8 cellular contexts compared by ENCODE assay signal in the genomic region with DNA sequence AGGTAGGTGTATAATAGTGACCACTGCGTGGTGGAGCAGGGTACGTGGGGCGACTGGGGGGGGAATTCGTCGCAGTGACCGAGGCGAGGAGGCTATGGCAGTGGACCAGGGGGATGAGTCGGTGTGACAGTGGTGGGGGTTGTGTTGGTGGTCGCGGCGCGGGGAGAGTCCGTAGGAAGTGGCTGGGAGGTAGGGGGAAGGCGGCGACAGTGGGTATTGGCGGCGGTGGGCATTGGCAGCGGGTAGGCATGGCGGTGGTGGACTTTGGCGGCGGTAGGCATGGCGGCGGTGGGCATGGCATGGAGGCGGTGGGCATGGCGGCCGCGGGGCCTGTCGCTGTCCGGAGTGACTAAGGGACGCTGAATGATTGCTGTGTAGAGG. TPM values are rescaled to one million over a fixed set of nuclear protein-coding genes. Genes with fewer than 3 reads are reported as not detected.
DNase-seq lines count a peak whose midpoint lies in the region; ATAC-seq and TF ChIP-seq lines count a peak whose summit lies in the region.

No MANE protein-coding gene starts in this region.

- no peaks in the 10 kb centered on the region for H3F3A ChIP-seq in smooth muscle cell (ENCODE audit: low read depth)

- CTCF ChIA-PET in AG04449 (lab: Yijun Ruan, JAX) = no interaction called here

- H3K9me3 Mint-ChIP-seq in activated naive CD4-positive, alpha-beta T cell treated with anti-CD3 and anti-CD28 coated beads, Interleukin-2, amount 50 U/mL, for 72 hours = peaks cover 10 to 11% of the 10 kb centered on the region in 2 donors

- no peaks in the 10 kb centered on the region for H3K27me3 ChIP-seq in hepatocyte
- no peaks in the 10 kb centered on the region for H3K27me3 ChIP-seq in smooth muscle cell (ENCODE audit: low read depth)

- no peaks in the 10 kb centered on the region for H3K9me3 ChIP-seq in hepatocyte (ENCODE audit: low read depth)
- no peaks in the 10 kb centered on the region for H3K9me3 ChIP-seq in smooth muscle cell (replicated peaks; ENCODE audit: low read depth)

- H3K27ac ChIP-seq in hepatocyte = peak overlapping the region; percentile 96
- peak overlapping the region; percentile 93 for H3K27ac ChIP-seq in smooth muscle cell (ENCODE audit: low read depth)

- H2AFZ ChIP-seq in hepatocyte (peak overlapping the region; percentile 70), smooth muscle cell (ENCODE audit: low read depth) (no peak overlapping the region)

- no peaks in the 10 kb centered on the region for H3K9me2 ChIP-seq in hepatocyte (replicated peaks; ENCODE audit: insufficient read depth)

- H3K36me3 Mint-ChIP-seq in activated naive CD4-positive, alpha-beta T cell treated with anti-CD3 and anti-CD28 coated beads, Interleukin-2, amount 50 U/mL, for 72 hours = peaks cover 22 to 30% of the 10 kb centered on the region in 2 donors

- ATAC-seq in activated naive CD4-positive, alpha-beta T cell treated with anti-CD3 and anti-CD28 coated beads, Interleukin-2, amount 50 U/mL, for 72 hours = no peak
- ATAC-seq in HG02759 (IDR thresholded peaks at IDR 0.05; ENCODE audit: unreplicated experiment) (no peak), HG03565 (IDR thresholded peaks at IDR 0.05; ENCODE audit: unreplicated experiment) (no peak)

- peak overlapping the region; percentile 86 to 89 for H3K27ac Mint-ChIP-seq in activated naive CD4-positive, alpha-beta T cell treated with anti-CD3 and anti-CD28 coated beads, Interleukin-2, amount 50 U/mL, for 72 hours

- H3K4me2 ChIP-seq in hepatocyte = peak overlapping the region; percentile 83
- H3K4me2 ChIP-seq in smooth muscle cell = peak overlapping the region; percentile 89

- WGBS in hepatocyte (ENCODE audit: low lambda C conversion rate, missing lambda C conversion rate) = 72% methylated on average over 14 of the region's 30 CpGs
- WGBS in smooth muscle cell (ENCODE audit: low lambda C conversion rate) = 38% methylated on average over 15 of the region's 30 CpGs

- TF ChIP-seq CTCF in AG04449 (IDR thresholded peaks at IDR 0.05; ENCODE audit: insufficient read depth, low read length, missing control alignments) (no peak), hepatocyte (IDR thresholded peaks at IDR 0.05; ENCODE audit: poor library complexity) (no peak), smooth muscle cell (IDR thresholded peaks at IDR 0.05; ENCODE audit: borderline replicate concordance, insufficient read depth, poor library complexity, severe bottlenecking) (no peak)

- H3K4me1 ChIP-seq in hepatocyte (ENCODE audit: insufficient read depth) = no peaks in the 10 kb centered on the region
- H3K4me1 ChIP-seq in smooth muscle cell (ENCODE audit: low read depth) = peaks cover 8% of the 10 kb centered on the region

- POLR2A ChIA-PET in AG04449 (lab: Yijun Ruan, JAX) = no interaction called here

- H4K20me1 ChIP-seq in hepatocyte (ENCODE audit: insufficient read depth, poor library complexity, severe bottlenecking) (peaks cover 21% of the 10 kb centered on the region), smooth muscle cell (ENCODE audit: low read depth) (peaks cover 39% of the 10 kb centered on the region)

- peak overlapping the region; percentile 90 for H3K9ac ChIP-seq in smooth muscle cell (ENCODE audit: low read depth)

- H3K79me2 ChIP-seq in hepatocyte (peaks cover 48% of the 10 kb centered on the region), smooth muscle cell (ENCODE audit: low read depth) (peaks cover 38% of the 10 kb centered on the region)

- no peak for DNase-seq in AG04449 (ENCODE audit: low read depth, low spot score)
- peak; percentile 42 for DNase-seq in NCI-H69 (lab: John Stamatoyannopoulos, UW)
- DNase-seq in activated naive CD4-positive, alpha-beta T cell treated with anti-CD3 and anti-CD28 coated beads, Interleukin-2, amount 50 U/mL, for 72 hours (ENCODE audit: low spot score in 2 of 2) = no peak
- peak; percentile 6 for DNase-seq in hepatocyte (ENCODE audit: low spot score)
- no peak for DNase-seq in smooth muscle cell (lab: John Stamatoyannopoulos, UW; ENCODE audit: unreplicated experiment)
- no peak for DNase-seq in HCEC 1CT

- H3K36me3 ChIP-seq in hepatocyte (replicated peaks; ENCODE audit: insufficient read depth, low read depth) = no peaks in the 10 kb centered on the region
- no peaks in the 10 kb centered on the region for H3K36me3 ChIP-seq in smooth muscle cell (ENCODE audit: low read depth)

- H3K4me3 ChIP-seq in AG04449 (ENCODE audit: low read depth, low read length) (peak overlapping the region; percentile 78), hepatocyte (peak overlapping the region; percentile 77), smooth muscle cell (peak overlapping the region; percentile 87)

RNA-seq across cellular contexts. Expression of gene SNRPN, which starts 0.8 kb away (rescaled TPM):
- total RNA-seq in activated naive CD4-positive, alpha-beta T cell treated with anti-CD3 and anti-CD28 coated beads, Interleukin-2, amount 50 U/mL, for 72 hours = 10 to 100 TPM; 48.1 to 58.7 TPM
- total RNA-seq in hepatocyte (225 and 242 TPM in 2 replicates), smooth muscle cell (206 and 208 TPM in 2 replicates)
- polyA plus RNA-seq in hepatocyte (258 and 283 TPM in 2 replicates), smooth muscle cell (293 and 309 TPM in 2 replicates)

RNA-seq across cellular contexts. Expression of gene SNURF, which starts 0.8 kb away (rescaled TPM):
- 10 to 100 TPM; 17.2 to 30.7 TPM for total RNA-seq in activated naive CD4-positive, alpha-beta T cell treated with anti-CD3 and anti-CD28 coated beads, Interleukin-2, amount 50 U/mL, for 72 hours
- 7.7 and 12.0 TPM in 2 replicates for total RNA-seq in hepatocyte
- polyA plus RNA-seq in hepatocyte = 6.2 and 7.2 TPM in 2 replicates
- 8.6 and 17.3 TPM in 2 replicates for total RNA-seq in smooth muscle cell
- polyA plus RNA-seq in smooth muscle cell = 5.2 and 8.1 TPM in 2 replicates

Comparison
In these comparisons a context has a peak if more than half of its experiments do, and no peak if none do; other contexts are left out.
1. DNase-seq: peak in NCI-H69 (single experiment) and hepatocyte (single experiment); none in AG04449 (single experiment), activated naive CD4-positive, alpha-beta T cell treated with anti-CD3 and anti-CD28 coated beads, Interleukin-2, amount 50 U/mL, for 72 hours (0 of 2), smooth muscle cell (single experiment) and HCEC 1CT (single experiment).
2. Peak in every context shown above with its lines, with median percentiles within 50 percentile points of each other: H3K4me3 ChIP-seq.